Comparison of ENCODE assay signal across 8 cellular contexts in the genomic region with DNA sequence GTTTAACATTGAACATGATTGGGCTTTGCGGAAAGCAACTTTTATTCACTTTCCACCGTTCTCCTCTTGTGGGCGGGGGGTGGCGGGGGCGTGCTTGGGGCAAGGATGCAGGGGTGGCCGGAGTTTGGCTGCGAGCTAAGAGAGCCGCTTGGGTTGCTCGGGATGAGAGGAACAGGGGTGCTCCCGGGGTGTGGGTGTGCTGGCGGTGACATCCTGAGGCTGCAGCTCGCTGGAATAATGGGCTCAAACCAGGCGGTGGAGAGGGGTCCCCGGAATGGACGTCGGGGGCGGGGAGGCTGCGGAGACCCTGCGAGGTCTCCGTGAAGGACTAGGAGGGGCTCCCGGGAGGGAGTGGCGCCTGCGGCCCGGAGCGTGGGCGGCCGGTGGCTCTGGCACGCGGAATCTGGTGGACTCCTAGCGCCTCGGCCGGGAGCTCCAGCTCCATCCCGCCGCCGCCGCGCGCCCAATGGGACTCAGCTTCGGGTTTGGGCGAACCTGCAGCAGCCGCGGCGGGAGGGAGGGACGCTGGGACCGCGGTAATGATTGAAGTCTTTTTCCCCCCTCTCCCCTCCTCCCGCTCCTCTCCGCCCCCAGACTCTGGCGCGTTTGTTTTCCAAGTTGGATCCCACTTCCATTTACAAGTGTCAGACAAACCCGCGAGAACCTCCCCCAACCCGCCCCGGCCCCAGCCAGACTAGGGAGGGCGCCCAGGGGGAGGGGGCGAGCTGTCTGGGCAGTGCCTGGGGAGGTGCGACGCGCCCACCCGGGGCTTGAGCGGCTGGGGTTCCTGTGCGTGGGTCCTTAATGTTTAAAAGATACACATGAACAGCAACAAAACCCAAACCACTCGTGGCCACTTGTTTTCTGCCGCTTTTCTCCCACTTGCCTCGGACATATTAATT. TPM values are rescaled to one million over a fixed set of nuclear protein-coding genes. Genes with fewer than 3 reads are reported as not detected.
A peak's percentile ranks its signal among the peaks of the same experiment; 100 is the strongest.
DNase-seq lines count a peak whose midpoint lies in the region; ATAC-seq and TF ChIP-seq lines count a peak whose summit lies in the region.

No MANE protein-coding gene starts in this region.

- H3K4me1 ChIP-seq in RWPE2 (ENCODE audit: insufficient read depth, poor library complexity, severe bottlenecking) (no peaks in the 10 kb centered on the region), psoas muscle (peaks cover 4% of the 10 kb centered on the region), MM.1S (ENCODE audit: low read length) (no peaks in the 10 kb centered on the region)

- ATAC-seq in RWPE2 (ENCODE audit: low read depth) (no peak; the same call in 2 of the 3 replicates), left ventricle myocardium superior (no peak), psoas muscle (peak in 2 of 4 donors; percentile 17 to 30), GM18909 (IDR thresholded peaks at IDR 0.05; ENCODE audit: poor library complexity, unreplicated experiment) (no peak)

- H3K27me3 ChIP-seq in RWPE2 (ENCODE audit: insufficient read depth, poor library complexity, severe bottlenecking) (peaks cover 54% of the 10 kb centered on the region), psoas muscle (ENCODE audit: insufficient read depth in 3 of 3, low read length in 2 of 3) (peaks cover 8 to 86% (median 9%) of the 10 kb centered on the region in 3 donors), MM.1S (replicated peaks; ENCODE audit: insufficient read depth, low read length) (no peaks in the 10 kb centered on the region)

- intact Hi-C loops in left ventricle myocardium superior (cut with micrococcal nuclease) (no loop called here), psoas muscle (cut with DNase I) (no loop called here)

- no peak overlapping the region for H3K4me2 ChIP-seq in MM.1S (ENCODE audit: low read depth, low read length)

- H3K36me3 ChIP-seq in RWPE2 (ENCODE audit: low read depth) (no peaks in the 10 kb centered on the region), psoas muscle (ENCODE audit: insufficient read depth in 1 of 2, low read depth in 1 of 2) (no peaks in the 10 kb centered on the region), MM.1S (replicated peaks; ENCODE audit: insufficient read depth, low read length) (no peaks in the 10 kb centered on the region)

- H3K9me3 ChIP-seq in RWPE2 (ENCODE audit: severe bottlenecking) (no peaks in the 10 kb centered on the region), psoas muscle (no peaks in the 10 kb centered on the region), MM.1S (replicated peaks; ENCODE audit: insufficient read depth, low read length) (no peaks in the 10 kb centered on the region)

- H3K4me3 ChIP-seq in RWPE2 (ENCODE audit: severe bottlenecking) (peak overlapping the region; percentile 28), psoas muscle (peak overlapping the region; percentile 62), MM.1S (ENCODE audit: low read length) (no peak overlapping the region)

- no peak overlapping the region for H3K9ac ChIP-seq in MM.1S (ENCODE audit: low read length)

- H3F3A ChIP-seq in MM.1S (ENCODE audit: insufficient read depth, low read length) = no peaks in the 10 kb centered on the region

- DNase-seq in EL = peak; percentile 47
- no peak for DNase-seq in RWPE2 (ENCODE audit: low spot score)
- DNase-seq in left ventricle myocardium superior = peak; percentile 31
- peak in 1 of 2 donors; percentile 56 for DNase-seq in psoas muscle
- DNase-seq in NOMO-1 (lab: John Stamatoyannopoulos, UW; ENCODE audit: unreplicated experiment in 2 of 2) = no peak
- DNase-seq in MM.1S = no peak
- DNase-seq in superior temporal gyrus (ENCODE audit: extremely low spot score) = no peak

- 0 to 1% (median 1%) methylated on average over 46 to 65 of the region's 65 CpGs for WGBS in psoas muscle, 3 donors

- H3K27ac ChIP-seq in RWPE2 (ENCODE audit: poor library complexity, severe bottlenecking) (no peak overlapping the region), psoas muscle (no peak overlapping the region), MM.1S (ENCODE audit: low read length) (no peak overlapping the region)

- peak; percentile 16 for TF ChIP-seq CTCF in RWPE2 (IDR thresholded peaks at IDR 0.05; ENCODE audit: poor library complexity, severe bottlenecking)
- no peak for TF ChIP-seq CTCF in psoas muscle (IDR thresholded peaks at IDR 0.05)
- no peak for TF ChIP-seq CTCF in MM.1S (IDR thresholded peaks at IDR 0.05; ENCODE audit: low read length)

- no peaks in the 10 kb centered on the region for H4K20me1 ChIP-seq in MM.1S (ENCODE audit: insufficient read depth, low read length)

- H2AFZ ChIP-seq in MM.1S (ENCODE audit: low read length) = no peak overlapping the region

- no peaks in the 10 kb centered on the region for H3K79me2 ChIP-seq in MM.1S (ENCODE audit: low read length)

- no peaks in the 10 kb centered on the region for H3K9me2 ChIP-seq in MM.1S (replicated peaks; ENCODE audit: insufficient read depth, low read length)

RNA-seq across cellular contexts. Expression of a gene that starts 2.0 kb away (rescaled TPM):
- 0.47 TPM for total RNA-seq in left ventricle myocardium superior
- total RNA-seq in psoas muscle = under 1 TPM; 0.08 to 0.92 (median 0.31) TPM
- polyA plus RNA-seq in psoas muscle = under 1 TPM; 0.01 to 0.04 (median 0.01) TPM

Comparison
In these comparisons a context has a peak if more than half of its experiments do, and no peak if none do; other contexts are left out.
1. DNase-seq: peak in EL (single experiment) and left ventricle myocardium superior (single experiment); none in RWPE2 (single experiment), NOMO-1 (0 of 2), MM.1S (single experiment) and superior temporal gyrus (single experiment).